In the genomic region with DNA sequence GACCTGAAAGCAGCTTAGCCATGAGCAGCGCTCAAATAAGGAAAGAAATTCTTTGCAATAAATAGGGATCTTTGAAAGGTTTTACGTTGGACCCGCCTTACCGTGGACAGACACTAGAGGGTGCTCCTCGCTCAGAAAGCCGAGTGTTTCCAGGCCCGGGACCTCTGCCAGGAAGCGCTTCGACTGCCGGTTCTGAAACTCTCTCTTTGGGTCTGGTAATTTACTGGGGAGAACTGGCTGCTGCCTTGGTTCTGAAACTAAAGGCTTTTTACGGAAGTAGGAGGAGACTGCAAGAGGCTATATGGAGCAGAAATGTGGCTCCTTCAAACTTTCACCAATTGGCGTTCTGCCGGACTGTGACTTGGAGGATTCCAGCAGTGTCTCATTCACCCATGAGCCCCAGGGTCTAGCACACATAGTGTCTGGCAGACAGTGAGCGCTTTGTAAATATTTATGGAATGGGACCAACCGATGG, we compare ENCODE assay signal across 8 cellular contexts. TPM values are rescaled to one million over a fixed set of nuclear protein-coding genes. Genes with fewer than 3 reads are reported as not detected.
DNase-seq lines count a peak whose midpoint lies in the region; ATAC-seq, FAIRE-seq and TF ChIP-seq lines count a peak whose summit lies in the region.

No MANE protein-coding gene starts in this region.

- no peak overlapping the region for H3K27ac Mint-ChIP-seq in activated naive CD4-positive, alpha-beta T cell treated with anti-CD3 and anti-CD28 coated beads, Interleukin-2, amount 10 ng/mL, durations not matched to agents 7 days and 5 days
- H3K27ac Mint-ChIP-seq in glutamatergic neuron (ENCODE audit: unreplicated experiment) = no peak overlapping the region

- CTCF ChIA-PET in activated naive CD4-positive, alpha-beta T cell treated with anti-CD3 and anti-CD28 coated beads, Interleukin-2, amount 10 ng/mL, durations not matched to agents 7 days and 5 days (lab: Charles Lee) = interaction anchor here (0.5 to 2.7 kb wide), 12 partner anchors 8 to 506 kb away, joined by 3 to 11 read pairs (median 3); no protein-coding TSS in a partner anchor

- no peaks in the 10 kb centered on the region for H3K36me3 Mint-ChIP-seq in activated naive CD4-positive, alpha-beta T cell treated with anti-CD3 and anti-CD28 coated beads, Interleukin-2, amount 10 ng/mL, durations not matched to agents 7 days and 5 days
- no peaks in the 10 kb centered on the region for H3K36me3 Mint-ChIP-seq in glutamatergic neuron (ENCODE audit: unreplicated experiment)

- ATAC-seq in omental fat pad (ENCODE audit: low FRiP score) (peak; percentile 84), HG02623 (IDR thresholded peaks at IDR 0.05; ENCODE audit: unreplicated experiment) (no peak)

- no peak for FAIRE-seq in D721Med (lab: Jason Lieb, UNC)

- in situ Hi-C loops in SK-MEL-5 (cut with HindIII; ENCODE audit: low pct_unique_long_range_greater_than_20kb, low sequenced_read_pairs) = no loop called here

- peak overlapping the region; percentile 9; the same call in 1 of the 2 replicates for H3K4me3 ChIP-seq in Jurkat, Clone E6-1 (ENCODE audit: low read length)

- peaks cover 66% of the 10 kb centered on the region for H3K27me3 Mint-ChIP-seq in activated naive CD4-positive, alpha-beta T cell treated with anti-CD3 and anti-CD28 coated beads, Interleukin-2, amount 10 ng/mL, durations not matched to agents 7 days and 5 days
- no peaks in the 10 kb centered on the region for H3K27me3 Mint-ChIP-seq in glutamatergic neuron (ENCODE audit: unreplicated experiment)

- no peaks in the 10 kb centered on the region for H3K9me3 Mint-ChIP-seq in activated naive CD4-positive, alpha-beta T cell treated with anti-CD3 and anti-CD28 coated beads, Interleukin-2, amount 10 ng/mL, durations not matched to agents 7 days and 5 days
- H3K9me3 Mint-ChIP-seq in glutamatergic neuron (ENCODE audit: unreplicated experiment) = peaks cover 2% of the 10 kb centered on the region

- DNase-seq in D721Med (ENCODE audit: insufficient read length, low spot score) (no peak), SK-MEL-5 (ENCODE audit: low read depth, low spot score) (peak; percentile 88), glutamatergic neuron (peak; percentile 80), omental fat pad (ENCODE audit: low spot score) (peak; percentile 81), superior temporal gyrus (ENCODE audit: extremely low spot score) (peak; percentile 91)
- peak; percentile 39 for DNase-seq in Jurkat, Clone E6-1 (ENCODE audit: low read depth, low spot score)
- peak; percentile 80 for DNase-seq in activated naive CD4-positive, alpha-beta T cell treated with anti-CD3 and anti-CD28 coated beads, Interleukin-2, amount 10 ng/mL, durations not matched to agents 7 days and 5 days

- H3K4me3 Mint-ChIP-seq in activated naive CD4-positive, alpha-beta T cell treated with anti-CD3 and anti-CD28 coated beads, Interleukin-2, amount 10 ng/mL, durations not matched to agents 7 days and 5 days = no peak overlapping the region
- no peak overlapping the region for H3K4me3 Mint-ChIP-seq in glutamatergic neuron (ENCODE audit: unreplicated experiment)

- peak; percentile 95 for TF ChIP-seq CTCF in D721Med (IDR thresholded peaks at IDR 0.05; ENCODE audit: insufficient read depth, missing control alignments)
- TF ChIP-seq CTCF in glutamatergic neuron (IDR thresholded peaks at IDR 0.05; ENCODE audit: partially characterized antibody, unreplicated experiment) = peak; percentile 85
- no peak for TF ChIP-seq CTCF in omental fat pad (IDR thresholded peaks at IDR 0.05)

- peaks cover 5% of the 10 kb centered on the region for H3K4me1 Mint-ChIP-seq in activated naive CD4-positive, alpha-beta T cell treated with anti-CD3 and anti-CD28 coated beads, Interleukin-2, amount 10 ng/mL, durations not matched to agents 7 days and 5 days
- no peaks in the 10 kb centered on the region for H3K4me1 Mint-ChIP-seq in glutamatergic neuron (ENCODE audit: low read depth, unreplicated experiment)

RNA-seq across cellular contexts. Expression of a gene that starts 45.6 kb away (rescaled TPM):
- not detected for polyA plus RNA-seq in Jurkat, Clone E6-1 (2012; ENCODE audit: insufficient read depth, insufficient read length)
- total RNA-seq in SK-MEL-5 (2014; rRNA removed; shearing (Covaris generic)) = 2.2 and 3.3 TPM in 2 replicates
- 6.2 and 7.0 TPM in 2 replicates for polyA plus RNA-seq in SK-MEL-5 (2015; cell fraction: cytosol; rRNA removed)
- polyA plus RNA-seq in SK-MEL-5 (2015; cell fraction: nucleus; rRNA removed) = 2.2 and 7.6 TPM in 2 replicates
- total RNA-seq in glutamatergic neuron (ENCODE audit: unreplicated experiment) = not detected
- under 1 TPM in 2 of 4 donors, not detected in 2; 0.09 to 0.48 TPM for total RNA-seq in omental fat pad

RNA-seq across cellular contexts. Expression of a gene that starts 50.6 kb away (rescaled TPM):
- not detected for polyA plus RNA-seq in Jurkat, Clone E6-1 (2012; ENCODE audit: insufficient read depth, insufficient read length)
- not detected in 2 replicates for total RNA-seq in SK-MEL-5 (2014; rRNA removed; shearing (Covaris generic))
- not detected in 2 replicates for polyA plus RNA-seq in SK-MEL-5 (2015; cell fraction: cytosol; rRNA removed)
- not detected in 2 replicates for polyA plus RNA-seq in SK-MEL-5 (2015; cell fraction: nucleus; rRNA removed)
- total RNA-seq in glutamatergic neuron (ENCODE audit: unreplicated experiment) (not detected), omental fat pad (not detected)

RNA-seq across cellular contexts. Expression of a gene that starts 51.3 kb away (rescaled TPM):
- not detected for polyA plus RNA-seq in Jurkat, Clone E6-1 (2012; ENCODE audit: insufficient read depth, insufficient read length)
- 0.56 and 0.71 TPM in 2 replicates for total RNA-seq in SK-MEL-5 (2014; rRNA removed; shearing (Covaris generic))
- polyA plus RNA-seq in SK-MEL-5 (2015; cell fraction: cytosol; rRNA removed) = 0.23 TPM in 1 of 2 replicates, not detected in the other
- not detected in 2 replicates for polyA plus RNA-seq in SK-MEL-5 (2015; cell fraction: nucleus; rRNA removed)
- total RNA-seq in glutamatergic neuron (ENCODE audit: unreplicated experiment) (not detected), omental fat pad (not detected)

RNA-seq across cellular contexts. Expression of a gene that starts 56.6 kb away (rescaled TPM):
- polyA plus RNA-seq in Jurkat, Clone E6-1 (2012; ENCODE audit: insufficient read depth, insufficient read length) = not detected
- 0.69 and 1.6 TPM in 2 replicates for total RNA-seq in SK-MEL-5 (2014; rRNA removed; shearing (Covaris generic))
- polyA plus RNA-seq in SK-MEL-5 (2015; cell fraction: cytosol; rRNA removed) = 1.9 and 2.1 TPM in 2 replicates
- 5.4 and 6.5 TPM in 2 replicates for polyA plus RNA-seq in SK-MEL-5 (2015; cell fraction: nucleus; rRNA removed)
- total RNA-seq in glutamatergic neuron (ENCODE audit: unreplicated experiment) = not detected
- total RNA-seq in omental fat pad = 1 to 10 TPM; 4.3 to 6.2 (median 5.0) TPM

RNA-seq across cellular contexts. Expression of a gene that starts 56.8 kb away (rescaled TPM):
- 1.9 TPM for polyA plus RNA-seq in Jurkat, Clone E6-1 (2012; ENCODE audit: insufficient read depth, insufficient read length)
- total RNA-seq in SK-MEL-5 (2014; rRNA removed; shearing (Covaris generic)) = 3.7 and 4.8 TPM in 2 replicates
- 4.7 and 4.9 TPM in 2 replicates for polyA plus RNA-seq in SK-MEL-5 (2015; cell fraction: cytosol; rRNA removed)
- polyA plus RNA-seq in SK-MEL-5 (2015; cell fraction: nucleus; rRNA removed) = 0.35 and 0.73 TPM in 2 replicates
- total RNA-seq in glutamatergic neuron (ENCODE audit: unreplicated experiment) (0.20 TPM), omental fat pad (not detected)

Comparison
In these comparisons a context has a peak if more than half of its experiments do, and no peak if none do; other contexts are left out.
1. CTCF ChIP-seq: peak in D721Med (single experiment) and glutamatergic neuron (single experiment); none in omental fat pad (0 of 3).